23 cellular contexts compared by ENCODE assay signal in the genomic region with DNA sequence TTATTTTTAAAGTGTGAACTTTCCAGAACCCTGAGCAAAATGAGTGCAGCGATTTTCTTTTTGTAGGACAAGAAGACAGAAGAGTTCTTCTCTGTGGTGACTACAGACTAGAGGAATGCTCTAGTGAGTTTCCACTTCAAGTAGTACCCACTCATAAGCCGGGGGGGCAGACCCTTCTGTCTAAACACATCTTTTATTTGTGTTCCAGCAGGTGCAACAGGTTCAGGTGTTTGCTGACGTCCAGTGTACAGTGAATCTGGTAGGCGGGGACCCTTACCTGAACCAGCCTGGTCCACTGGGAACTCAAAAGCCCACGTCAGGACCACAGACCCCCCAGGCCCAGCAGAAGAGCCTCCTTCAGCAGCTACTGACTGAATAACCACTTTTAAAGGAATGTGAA. TPM values are rescaled to one million over a fixed set of nuclear protein-coding genes. Genes with fewer than 3 reads are reported as not detected.
DNase-seq lines count a peak whose midpoint lies in the region; ATAC-seq and TF ChIP-seq lines count a peak whose summit lies in the region.
"Had no signal": no experiment of that assay in that cellular context is flagged by ENCODE, and none has a peak within 500 bp of the region (broad histone marks: within the 10 kb centered on the region; RNA-seq: fewer than 3 reads in every experiment).

No MANE protein-coding gene starts in this region.

- H3K9me3 ChIP-seq in prostate gland = no peaks in the 10 kb centered on the region
- H3K9me3 ChIP-seq: Peyer's patch, SJCRH30 had no signal

- peak overlapping the region; percentile 71 for H3K4me2 ChIP-seq in KMS-11
- H3K4me2 ChIP-seq: BLaER1 had no signal

- H3K9ac ChIP-seq in KMS-11 = no peak overlapping the region
- H3K9ac ChIP-seq: BLaER1 had no signal

- no peaks in the 10 kb centered on the region for H3K36me3 ChIP-seq in KMS-11 (ENCODE audit: insufficient read depth)
- no peaks in the 10 kb centered on the region for H3K36me3 ChIP-seq in prostate gland

- intact Hi-C loops in prostate gland (cut with DNase I) = no loop called here

- no peak for ATAC-seq in HG03280 (IDR thresholded peaks at IDR 0.05; ENCODE audit: unreplicated experiment)

- H3K4me1 ChIP-seq in KMS-11 (ENCODE audit: low read depth, poor library complexity, severe bottlenecking) (peaks cover 63% of the 10 kb centered on the region), prostate gland (replicated peaks) (no peaks in the 10 kb centered on the region)
- H3K4me1 ChIP-seq: Peyer's patch had no signal

- H3K4me3 ChIP-seq in KMS-11 (IDR thresholded peaks at IDR 0.05; ENCODE audit: insufficient read depth, low read depth, low read length) (no peak overlapping the region), prostate gland (no peak overlapping the region)
- H3K4me3 ChIP-seq: BLaER1, Peyer's patch, SJCRH30 had no signal

- WGBS in prostate gland = 58% methylated on average over 5 of the region's 5 CpGs

- H3K27ac ChIP-seq in KMS-11 = no peak overlapping the region
- H3K27ac ChIP-seq in prostate gland = no peak overlapping the region
- H3K27ac ChIP-seq: 22Rv1, BLaER1, Peyer's patch, SJCRH30 had no signal

- H2AFZ ChIP-seq in KMS-11 (ENCODE audit: low read depth) = no peak overlapping the region

- no peak for TF ChIP-seq POLR2A in prostate gland (IDR thresholded peaks at IDR 0.05)

- no peaks in the 10 kb centered on the region for H3K27me3 ChIP-seq in KMS-11 (ENCODE audit: insufficient read depth, low read depth)
- no peaks in the 10 kb centered on the region for H3K27me3 ChIP-seq in prostate gland (replicated peaks; ENCODE audit: insufficient read depth)
- H3K27me3 ChIP-seq: BLaER1, Peyer's patch, SJCRH30 had no signal

- no peaks in the 10 kb centered on the region for H4K20me1 ChIP-seq in KMS-11 (ENCODE audit: insufficient read depth)
- H4K20me1 ChIP-seq: BLaER1 had no signal

- H3K79me2 ChIP-seq in KMS-11 (ENCODE audit: insufficient read depth, low read depth) = no peaks in the 10 kb centered on the region

- DNase-seq in DMS79 (lab: John Stamatoyannopoulos, UW) (peak; percentile 7), DMS79 treated with DMSO at 0.1 percent for 48 hours (lab: John Stamatoyannopoulos, UW) (no peak), NCI-H510A treated with DMSO at 0.1 percent for 48 hours (lab: John Stamatoyannopoulos, UW) (peak; percentile 66), prostate gland (ENCODE audit: low spot score) (peak; percentile 5), COLO829 (ENCODE audit: low spot score) (no peak), NCI-H1930 (lab: John Stamatoyannopoulos, UW) (no peak)
- DNase-seq: ACHN; Calu3; CD4-positive, alpha-beta memory T cell; DMS153; Karpas-422; MV-4-11; NCI-H187; NCI-H345; NCI-H526; NK-92 treated with Interleukin-12 subunit alpha and Interleukin-12 subunit beta, amount 100 ng/mL, for 24 hours; Peyer's patch; SJCRH30; T-helper 1 cell had no signal

- TF ChIP-seq CTCF in KMS-11 (conservative IDR thresholded peaks at IDR 0.05; ENCODE audit: low read depth, low read length) (no peak), prostate gland (IDR thresholded peaks at IDR 0.05) (no peak)

RNA-seq across cellular contexts. Expression of a gene that starts 25.2 kb away (rescaled TPM):
- total RNA-seq in prostate gland = 10 to 100 TPM; 33.9 to 38.6 TPM

RNA-seq across cellular contexts. Expression of a gene that starts 25.2 kb away (rescaled TPM):
- total RNA-seq in prostate gland = 10 to 100 TPM in 1 of 2 donors, 1 to 10 TPM in 1; 9.1 to 24.4 TPM

Comparison
In these comparisons a context has a peak if more than half of its experiments do, and no peak if none do; other contexts are left out.
1. DNase-seq: peak in DMS79 (single experiment), NCI-H510A treated with DMSO at 0.1 percent for 48 hours (single experiment) and prostate gland (single experiment); none in DMS79 treated with DMSO at 0.1 percent for 48 hours (single experiment), COLO829 (single experiment) and NCI-H1930 (0 of 2).